1 cellular context compared by ENCODE assay signal in genomic region chr4:128454281-128455075, GRCh38.
TF ChIP-seq lines count a peak whose summit lies in the region.

No MANE protein-coding gene starts in this region.

TF ChIP-seq in H1, 55 proteins besides CTCF, POLR2A, EP300 and RAD21 (continued from another document):
- peak; percentile 90 for TF ChIP-seq ATF3 (IDR thresholded peaks at IDR 0.05; ENCODE audit: insufficient read depth, low read depth, low read length)
- TF ChIP-seq, protein P1, sequence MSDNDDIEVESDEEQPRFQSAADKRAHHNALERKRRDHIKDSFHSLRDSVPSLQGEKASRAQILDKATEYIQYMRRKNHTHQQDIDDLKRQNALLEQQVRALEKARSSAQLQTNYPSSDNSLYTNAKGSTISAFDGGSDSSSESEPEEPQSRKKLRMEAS (IDR thresholded peaks at IDR 0.05): no peak
- TF ChIP-seq, protein P2, sequence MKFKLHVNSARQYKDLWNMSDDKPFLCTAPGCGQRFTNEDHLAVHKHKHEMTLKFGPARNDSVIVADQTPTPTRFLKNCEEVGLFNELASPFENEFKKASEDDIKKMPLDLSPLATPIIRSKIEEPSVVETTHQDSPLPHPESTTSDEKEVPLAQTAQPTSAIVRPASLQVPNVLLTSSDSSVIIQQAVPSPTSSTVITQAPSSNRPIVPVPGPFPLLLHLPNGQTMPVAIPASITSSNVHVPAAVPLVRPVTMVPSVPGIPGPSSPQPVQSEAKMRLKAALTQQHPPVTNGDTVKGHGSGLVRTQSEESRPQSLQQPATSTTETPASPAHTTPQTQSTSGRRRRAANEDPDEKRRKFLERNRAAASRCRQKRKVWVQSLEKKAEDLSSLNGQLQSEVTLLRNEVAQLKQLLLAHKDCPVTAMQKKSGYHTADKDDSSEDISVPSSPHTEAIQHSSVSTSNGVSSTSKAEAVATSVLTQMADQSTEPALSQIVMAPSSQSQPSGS (IDR thresholded peaks at IDR 0.05; ENCODE audit: low read length): peak; percentile 96
- peak; percentile 88 for TF ChIP-seq JUND (IDR thresholded peaks at IDR 0.05; ENCODE audit: low read length)
- TF ChIP-seq CREB1 (IDR thresholded peaks at IDR 0.05): peak; percentile 68
- peak; percentile 98 for TF ChIP-seq CEBPB (IDR thresholded peaks at IDR 0.05; ENCODE audit: low read depth, low read length)
